Comparison of ENCODE assay signal across 28 cellular contexts in genomic region chrX:42803320-42803719, GRCh38. TPM values are rescaled to one million over a fixed set of nuclear protein-coding genes. Genes with fewer than 3 reads are reported as not detected.
DNase-seq lines count a peak whose midpoint lies in the region; ATAC-seq and TF ChIP-seq lines count a peak whose summit lies in the region.
"Had no signal": no experiment of that assay in that cellular context is flagged by ENCODE, and none has a peak within 500 bp of the region (broad histone marks: within the 10 kb centered on the region; RNA-seq: fewer than 3 reads in every experiment).

No MANE protein-coding gene starts in this region.

- H3K27me3 ChIP-seq in mammary epithelial cell (ENCODE audit: insufficient read depth, low read length) = no peaks in the 10 kb centered on the region
- H3K27me3 ChIP-seq in iPS-18a (ENCODE audit: control insufficient read depth, insufficient read depth, low read length) = no peaks in the 10 kb centered on the region
- no peaks in the 10 kb centered on the region for H3K27me3 ChIP-seq in tibial artery
- peaks cover 0 to 5% (median 0%) of the 10 kb centered on the region in 9 donors for H3K27me3 ChIP-seq in heart left ventricle
- H3K27me3 ChIP-seq: transverse colon had no signal

- H3K4me3 ChIP-seq in mammary epithelial cell (replicated peaks in 1 of 3; ENCODE audit: insufficient read depth in 1 of 3, low read depth in 2 of 3, low read length in 3 of 3) (no peak overlapping the region), iPS-18a (ENCODE audit: low read length) (no peak overlapping the region), tibial artery (no peak overlapping the region), heart left ventricle (no peak overlapping the region)
- H3K4me3 ChIP-seq: GM12878, HAP-1, transverse colon had no signal

- H3K27ac ChIP-seq in mammary epithelial cell (ENCODE audit: insufficient read depth, low read depth, low read length) (no peak overlapping the region), iPS-18a (ENCODE audit: low read length) (peak overlapping the region; percentile 27), tibial artery (no peak overlapping the region), heart left ventricle (no peak overlapping the region)
- H3K27ac ChIP-seq: C4-2B, HL-60, transverse colon had no signal

- in situ Hi-C loops in mammary epithelial cell (cut with MboI; ENCODE audit: low sequenced_read_pairs in 2 of 2) = no loop called here

- no peak for TF ChIP-seq POLR2A in heart left ventricle (IDR thresholded peaks at IDR 0.05)

- dilution Hi-C loops in mammary epithelial cell (cut with HindIII; ENCODE audit: low sequenced_read_pairs) = no loop called here

- intact Hi-C loops in mammary epithelial cell (cut with micrococcal nuclease) = no loop called here
- intact Hi-C loops in tibial artery (cut with DNase I; ENCODE audit: low total_unique reads) = no loop called here
- intact Hi-C loops in heart left ventricle (cut with DNase I) = no loop called here

- no peak overlapping the region for H3K4me2 ChIP-seq in mammary epithelial cell (ENCODE audit: insufficient read depth, low read depth, low read length)

- no peaks in the 10 kb centered on the region for H4K20me1 ChIP-seq in mammary epithelial cell (ENCODE audit: insufficient read depth, low read length)

- H3K36me3 ChIP-seq in mammary epithelial cell (ENCODE audit: insufficient read depth, low read length) = no peaks in the 10 kb centered on the region
- no peaks in the 10 kb centered on the region for H3K36me3 ChIP-seq in iPS-18a (ENCODE audit: control insufficient read depth, low read depth, low read length)
- H3K36me3 ChIP-seq in tibial artery = no peaks in the 10 kb centered on the region
- no peaks in the 10 kb centered on the region for H3K36me3 ChIP-seq in heart left ventricle
- H3K36me3 ChIP-seq: HAP-1, transverse colon had no signal

- peak; percentile 30 for DNase-seq in AG08395 (ENCODE audit: low spot score)
- DNase-seq in HT1080 (ENCODE audit: low read depth) = peak; percentile 2
- peak; percentile 41 for DNase-seq in mammary epithelial cell
- no peak for DNase-seq in NCI-H2107 treated with DMSO at 0.1 percent for 48 hours (lab: John Stamatoyannopoulos, UW; ENCODE audit: unreplicated experiment)
- DNase-seq in tibial artery = no peak
- DNase-seq in heart left ventricle = no peak
- DNase-seq: activated CD4-positive, alpha-beta T cell treated with anti-CD3 and anti-CD28 coated beads, Interleukin-2, amount 10 ng/mL, durations not matched to agents 24 days and 14 days; activated effector memory CD4-positive, alpha-beta T cell treated with Interleukin-2 at 50 U/mL for 16 hours; activated naive CD8-positive, alpha-beta T cell treated with anti-CD3 and anti-CD28 coated beads, Interleukin-2, amount 50 U/mL, for 24 hours; central memory CD4-positive, alpha-beta T cell; KBM-7; NCI-H1048; NCI-H526 treated with DMSO at 0.1 percent for 48 hours; right cardiac atrium; SHP77; stimulated activated naive CD4-positive, alpha-beta T cell; T-cell; transverse colon had no signal

- H3K9me3 ChIP-seq in mammary epithelial cell (replicated peaks; ENCODE audit: insufficient read depth, low read length) (no peaks in the 10 kb centered on the region), iPS-18a (ENCODE audit: control insufficient read depth, low read depth, low read length) (peaks cover 19% of the 10 kb centered on the region), tibial artery (peaks cover 0 to 3% (median 0%) of the 10 kb centered on the region in 3 donors), heart left ventricle (no peaks in the 10 kb centered on the region)
- H3K9me3 ChIP-seq: HAP-1, transverse colon had no signal

- TF ChIP-seq CTCF in mammary epithelial cell (conservative IDR thresholded peaks at IDR 0.05 in 1 of 2, IDR thresholded peaks at IDR 0.05 in 1 of 2; ENCODE audit: extremely low read depth in 1 of 2, insufficient read depth in 1 of 2, low read depth in 1 of 2, low read length in 2 of 2) = no peak
- no peak for TF ChIP-seq CTCF in tibial artery (IDR thresholded peaks at IDR 0.05)
- TF ChIP-seq CTCF in heart left ventricle (IDR thresholded peaks at IDR 0.05) = no peak

- ATAC-seq in SK-N-SH treated with all-trans-retinoic acid at 6 μM for 48 hours = no peak
- ATAC-seq in heart left ventricle = no peak
- ATAC-seq: activated naive CD8-positive, alpha-beta T cell treated with anti-CD3 and anti-CD28 coated beads, Interleukin-2, amount 50 U/mL, for 24 hours; esophagus mucosa; GM12878; right cardiac atrium; T-cell had no signal

- peaks cover 3% of the 10 kb centered on the region for H3K4me1 ChIP-seq in mammary epithelial cell (ENCODE audit: insufficient read depth, low read length)
- peaks cover 23% of the 10 kb centered on the region for H3K4me1 ChIP-seq in iPS-18a (ENCODE audit: control insufficient read depth, low read depth, low read length)
- peaks cover 0 to 7% (median 0%) of the 10 kb centered on the region in 4 donors for H3K4me1 ChIP-seq in tibial artery
- H3K4me1 ChIP-seq in heart left ventricle = no peaks in the 10 kb centered on the region
- H3K4me1 ChIP-seq: transverse colon had no signal

- H3K9ac ChIP-seq in mammary epithelial cell (ENCODE audit: insufficient read depth, low read length) = no peak overlapping the region
- H3K9ac ChIP-seq in iPS-18a (ENCODE audit: low read length) = no peak overlapping the region

- BruUV-seq in mammary epithelial cell (replicated peaks; lab: Mats Ljungman, UMichigan) = no TSS peak

- H2AFZ ChIP-seq in mammary epithelial cell (ENCODE audit: low read depth, low read length) = no peak overlapping the region

- H3K79me2 ChIP-seq in mammary epithelial cell (ENCODE audit: insufficient read depth, low read length) = no peaks in the 10 kb centered on the region

- CTCF ChIA-PET in mammary epithelial cell (lab: Charles Lee; ENCODE audit: low non-redundant PET) = no interaction called here

- WGBS in mammary epithelial cell (ENCODE audit: low coverage, missing lambda C conversion rate) = 41% methylated on average over 2 of the region's 2 CpGs
- 46 to 59% (median 51%) methylated on average over 2 of the region's 2 CpGs for WGBS in heart left ventricle, 4 donors

TF ChIP-seq in SK-N-SH treated with all-trans-retinoic acid at 6 μM for 48 hours, 23 proteins besides CTCF, POLR2A, EP300 and RAD21:
- no peak for TF ChIP-seq ARNTL (CRISPR knock-in tag; IDR thresholded peaks at IDR 0.05; ENCODE audit: borderline replicate concordance, low read depth)
- TF ChIP-seq CREB5 (CRISPR knock-in tag; IDR thresholded peaks at IDR 0.05; ENCODE audit: low read depth) = no peak
- no peak for TF ChIP-seq OSR1 (CRISPR knock-in tag; IDR thresholded peaks at IDR 0.05)
- TF ChIP-seq SNAI2 (CRISPR knock-in tag; IDR thresholded peaks at IDR 0.05) = no peak
- no peak for TF ChIP-seq GLIS3 (CRISPR knock-in tag; IDR thresholded peaks at IDR 0.05)
- TF ChIP-seq, protein P1, sequence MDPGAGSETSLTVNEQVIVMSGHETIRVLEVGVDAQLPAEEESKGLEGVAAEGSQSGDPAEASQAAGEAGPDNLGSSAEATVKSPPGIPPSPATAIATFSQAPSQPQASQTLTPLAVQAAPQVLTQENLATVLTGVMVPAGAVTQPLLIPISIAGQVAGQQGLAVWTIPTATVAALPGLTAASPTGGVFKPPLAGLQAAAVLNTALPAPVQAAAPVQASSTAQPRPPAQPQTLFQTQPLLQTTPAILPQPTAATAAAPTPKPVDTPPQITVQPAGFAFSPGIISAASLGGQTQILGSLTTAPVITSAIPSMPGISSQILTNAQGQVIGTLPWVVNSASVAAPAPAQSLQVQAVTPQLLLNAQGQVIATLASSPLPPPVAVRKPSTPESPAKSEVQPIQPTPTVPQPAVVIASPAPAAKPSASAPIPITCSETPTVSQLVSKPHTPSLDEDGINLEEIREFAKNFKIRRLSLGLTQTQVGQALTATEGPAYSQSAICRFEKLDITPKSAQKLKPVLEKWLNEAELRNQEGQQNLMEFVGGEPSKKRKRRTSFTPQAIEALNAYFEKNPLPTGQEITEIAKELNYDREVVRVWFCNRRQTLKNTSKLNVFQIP (CRISPR knock-in tag; IDR thresholded peaks at IDR 0.05; ENCODE audit: borderline replicate concordance, low read depth) = no peak
- TF ChIP-seq ESRRG (CRISPR knock-in tag; IDR thresholded peaks at IDR 0.05) = no peak
- no peak for TF ChIP-seq ZFP30 (CRISPR knock-in tag; IDR thresholded peaks at IDR 0.05)
- TF ChIP-seq ISL1 (CRISPR knock-in tag; IDR thresholded peaks at IDR 0.05) = no peak
- no peak for TF ChIP-seq BACH2 (CRISPR knock-in tag; IDR thresholded peaks at IDR 0.05; ENCODE audit: borderline replicate concordance)
- TF ChIP-seq ZNF565 (CRISPR knock-in tag; conservative IDR thresholded peaks at IDR 0.05; ENCODE audit: low read depth) = no peak

RNA-seq across cellular contexts. Expression of gene PPP1R2C, which starts 25.4 kb away (rescaled TPM):
- total RNA-seq in HT1080 (2014; rRNA removed; shearing (Covaris generic)) = not detected in 2 replicates
- not detected in 2 replicates for polyA plus RNA-seq in HT1080 (2015; cell fraction: cytosol; rRNA removed)
- not detected in 2 replicates for polyA plus RNA-seq in HT1080 (2015; cell fraction: nucleus; rRNA removed)
- total RNA-seq in mammary epithelial cell = not detected
- polyA plus RNA-seq in mammary epithelial cell = not detected
- not detected for polyA minus RNA-seq in mammary epithelial cell
- not detected for total RNA-seq in heart left ventricle
- polyA plus RNA-seq in heart left ventricle = not detected
- total RNA-seq: A172; activated CD4-positive, alpha-beta T cell treated with anti-CD3 and anti-CD28 coated beads, Interleukin-2, amount 10 ng/mL, durations not matched to agents 24 days and 14 days; esophagus mucosa; GM12878; omental fat pad; right cardiac atrium; transverse colon had no signal
- polyA plus RNA-seq: GM12878, keratinocyte, right cardiac atrium had no signal

Comparison
In these comparisons a context has a peak if more than half of its experiments do, and no peak if none do; other contexts are left out.
1. DNase-seq: peak in AG08395 (single experiment), HT1080 (single experiment) and mammary epithelial cell (single experiment); none in NCI-H2107 treated with DMSO at 0.1 percent for 48 hours (single experiment), tibial artery (0 of 2) and heart left ventricle (0 of 5).